21 cellular contexts compared by ENCODE assay signal in the genomic region with DNA sequence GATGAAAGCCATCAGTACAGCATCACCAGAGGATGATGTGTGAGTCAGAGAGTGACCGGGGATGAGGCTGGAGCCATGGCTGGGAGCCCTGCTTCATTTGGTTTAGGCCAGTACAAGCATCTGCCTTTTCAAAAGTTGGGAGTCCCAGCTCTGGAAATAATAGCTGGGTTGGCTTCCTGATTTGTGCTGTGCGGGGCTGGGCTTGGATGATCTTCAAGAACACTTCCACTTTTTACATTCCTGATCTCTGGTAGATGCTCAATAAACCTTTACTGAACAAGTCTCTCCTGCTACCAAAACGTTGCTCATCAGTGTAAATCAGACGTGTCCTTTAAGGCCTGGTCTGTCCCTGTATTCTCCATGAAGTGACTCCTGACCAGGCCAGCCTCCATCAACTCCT. TPM values are rescaled to one million over a fixed set of nuclear protein-coding genes. Genes with fewer than 3 reads are reported as not detected.
DNase-seq lines count a peak whose midpoint lies in the region; ATAC-seq and TF ChIP-seq lines count a peak whose summit lies in the region.
"Had no signal": no experiment of that assay in that cellular context is flagged by ENCODE, and none has a peak within 500 bp of the region (broad histone marks: within the 10 kb centered on the region; RNA-seq: fewer than 3 reads in every experiment).

No MANE protein-coding gene starts in this region.

- no peak overlapping the region for H3K4ac ChIP-seq in neuronal stem cell (ENCODE audit: low read length)

- H3K27me3 ChIP-seq in mammary epithelial cell (ENCODE audit: insufficient read depth, low read length) (no peaks in the 10 kb centered on the region), breast epithelium (no peaks in the 10 kb centered on the region), RWPE2 (ENCODE audit: insufficient read depth, poor library complexity, severe bottlenecking) (no peaks in the 10 kb centered on the region), neuronal stem cell (ENCODE audit: control insufficient read depth in 3 of 3, insufficient read depth in 3 of 3, low read depth in 1 of 3, low read length in 3 of 3) (no peaks in the 10 kb centered on the region)
- H3K27me3 ChIP-seq: SJCRH30 had no signal

- ATAC-seq in RWPE2 (ENCODE audit: low read depth) (peak; percentile 4; the same call in 1 of the 3 replicates), HG03039 (IDR thresholded peaks at IDR 0.05; ENCODE audit: unreplicated experiment) (no peak)
- ATAC-seq in stimulated activated naive CD8-positive, alpha-beta T cell treated with anti-CD3 and anti-CD28 coated beads, Interleukin-15, Interleukin-2, amounts not matched to agents 100 U/mL and 50 U/mL, for 24 hours = no peak
- ATAC-seq: A549 had no signal

- peak overlapping the region; percentile 41 for H3K18ac ChIP-seq in neuronal stem cell (ENCODE audit: low read length)

- H2BK12ac ChIP-seq in neuronal stem cell (ENCODE audit: low read length) = no peak overlapping the region

- H3K36me3 ChIP-seq in mammary epithelial cell (ENCODE audit: insufficient read depth, low read length) = no peaks in the 10 kb centered on the region
- no peaks in the 10 kb centered on the region for H3K36me3 ChIP-seq in breast epithelium
- H3K36me3 ChIP-seq in RWPE2 (ENCODE audit: low read depth) = no peaks in the 10 kb centered on the region
- no peaks in the 10 kb centered on the region for H3K36me3 ChIP-seq in neuronal stem cell (replicated peaks in 1 of 2; ENCODE audit: control insufficient read depth in 2 of 2, insufficient read depth in 2 of 2, low read length in 2 of 2)
- H3K36me3 ChIP-seq: SJCRH30 had no signal

- H2BK15ac ChIP-seq in neuronal stem cell (ENCODE audit: low read length) = no peak overlapping the region

- H3K27ac ChIP-seq in mammary epithelial cell (ENCODE audit: insufficient read depth, low read depth, low read length) (no peak overlapping the region), breast epithelium (no peak overlapping the region), RWPE2 (ENCODE audit: poor library complexity, severe bottlenecking) (no peak overlapping the region), neuronal stem cell (replicated peaks; ENCODE audit: low read length) (no peak overlapping the region)
- H3K27ac ChIP-seq: A549, HL-60, SJCRH30 had no signal

- CTCF ChIA-PET in mammary epithelial cell (lab: Charles Lee; ENCODE audit: low non-redundant PET) = no interaction called here

- no peak overlapping the region for H3K4me2 ChIP-seq in mammary epithelial cell (ENCODE audit: insufficient read depth, low read depth, low read length)
- no peak overlapping the region for H3K4me2 ChIP-seq in neuronal stem cell (ENCODE audit: insufficient read depth, low read length, poor library complexity, severe bottlenecking)
- H3K4me2 ChIP-seq: A549 had no signal

- no peak for TF ChIP-seq POLR2A in breast epithelium (IDR thresholded peaks at IDR 0.05)

- H3K9ac ChIP-seq in mammary epithelial cell (ENCODE audit: insufficient read depth, low read length) (no peak overlapping the region), neuronal stem cell (ENCODE audit: low read depth, low read length, poor library complexity) (no peak overlapping the region)

- H4K8ac ChIP-seq in neuronal stem cell (ENCODE audit: low read depth, low read length) = no peak overlapping the region

- H4K91ac ChIP-seq in neuronal stem cell (ENCODE audit: low read depth, low read length, poor library complexity) = peak overlapping the region; percentile 50

- peak; percentile 30 for DNase-seq in mammary epithelial cell
- no peak for DNase-seq in breast epithelium (ENCODE audit: low spot score in 2 of 2)
- DNase-seq in RWPE2 (ENCODE audit: low spot score) = no peak
- peak; percentile 47 for DNase-seq in epithelial cell of esophagus (ENCODE audit: low read depth)
- no peak for DNase-seq in neuronal stem cell (ENCODE audit: low spot score)
- DNase-seq in SIG-M5 (lab: John Stamatoyannopoulos, UW) = no peak
- DNase-seq in stimulated activated naive CD8-positive, alpha-beta T cell treated with anti-CD3 and anti-CD28 coated beads, Interleukin-15, Interleukin-2, amounts not matched to agents 100 U/mL and 50 U/mL, for 24 hours = no peak
- DNase-seq: AML-193, DMS 273 treated with DMSO at 0.1 percent for 48 hours, EL, HCEC 1CT, NCI-H1092 treated with DMSO at 0.1 percent for 48 hours, NCI-H1694 treated with DMSO at 0.1 percent for 48 hours, NCI-H2107, NCI-H345, NCI-H526 treated with DMSO at 0.1 percent for 48 hours, SJCRH30 had no signal

- H3K14ac ChIP-seq in neuronal stem cell (ENCODE audit: low read length) = no peak overlapping the region

- intact Hi-C loops in mammary epithelial cell (cut with micrococcal nuclease) = no loop called here
- intact Hi-C loops in breast epithelium (cut with DNase I; ENCODE audit: low total_unique reads) = no loop called here

- no peak overlapping the region for H2BK120ac ChIP-seq in neuronal stem cell (ENCODE audit: low read depth, low read length)

- no peak overlapping the region for H2BK5ac ChIP-seq in neuronal stem cell (ENCODE audit: low read length)

- H3K4me1 ChIP-seq in mammary epithelial cell (ENCODE audit: insufficient read depth, low read length) (peaks cover 34% of the 10 kb centered on the region), breast epithelium (no peaks in the 10 kb centered on the region), RWPE2 (ENCODE audit: insufficient read depth, poor library complexity, severe bottlenecking) (peaks cover 15% of the 10 kb centered on the region), neuronal stem cell (ENCODE audit: control insufficient read depth in 2 of 2, insufficient read depth in 1 of 2, low read depth in 1 of 2, low read length in 2 of 2) (peaks cover 0 to 3% of the 10 kb centered on the region in 2 donors)

- H2AFZ ChIP-seq in mammary epithelial cell (ENCODE audit: low read depth, low read length) (no peak overlapping the region), neuronal stem cell (ENCODE audit: low read length) (no peak overlapping the region)

- H4K20me1 ChIP-seq in mammary epithelial cell (ENCODE audit: insufficient read depth, low read length) = no peaks in the 10 kb centered on the region

- H3K4me3 ChIP-seq in mammary epithelial cell (replicated peaks in 1 of 3; ENCODE audit: insufficient read depth in 1 of 3, low read depth in 2 of 3, low read length in 3 of 3) (no peak overlapping the region), breast epithelium (no peak overlapping the region), RWPE2 (ENCODE audit: severe bottlenecking) (no peak overlapping the region), epithelial cell of esophagus (ENCODE audit: low read length) (no peak overlapping the region), neuronal stem cell (ENCODE audit: low read length in 2 of 2) (no peak overlapping the region)
- H3K4me3 ChIP-seq: A549, SJCRH30 had no signal

- no peak for TF ChIP-seq CTCF in mammary epithelial cell (conservative IDR thresholded peaks at IDR 0.05 in 1 of 2, IDR thresholded peaks at IDR 0.05 in 1 of 2; ENCODE audit: extremely low read depth in 1 of 2, insufficient read depth in 1 of 2, low read depth in 1 of 2, low read length in 2 of 2)
- no peak for TF ChIP-seq CTCF in breast epithelium (IDR thresholded peaks at IDR 0.05)
- TF ChIP-seq CTCF in RWPE2 (IDR thresholded peaks at IDR 0.05; ENCODE audit: poor library complexity, severe bottlenecking) = no peak
- no peak for TF ChIP-seq CTCF in epithelial cell of esophagus (IDR thresholded peaks at IDR 0.05; ENCODE audit: insufficient read depth, low read depth, low read length, missing control alignments)

- no TSS peak for BruUV-seq in mammary epithelial cell (replicated peaks; lab: Mats Ljungman, UMichigan)

- H3K23ac ChIP-seq in neuronal stem cell (ENCODE audit: low read depth, low read length, poor library complexity) = no peak overlapping the region

- in situ Hi-C loops in mammary epithelial cell (cut with MboI; ENCODE audit: low sequenced_read_pairs in 2 of 2) = no loop called here

- H3K79me2 ChIP-seq in mammary epithelial cell (ENCODE audit: insufficient read depth, low read length) = no peaks in the 10 kb centered on the region

- dilution Hi-C loops in mammary epithelial cell (cut with HindIII; ENCODE audit: low sequenced_read_pairs) = no loop called here

- 83% methylated on average over 4 of the region's 4 CpGs for WGBS in mammary epithelial cell (ENCODE audit: low coverage, missing lambda C conversion rate)
- WGBS in neuronal stem cell (ENCODE audit: extremely low coverage in 2 of 2, insufficient read length in 2 of 2, insufficient replicate concordance in 1 of 2), 2 donors = no CpG with 5 or more reads among the region's 4 CpGs

- H3K9me3 ChIP-seq in mammary epithelial cell (replicated peaks; ENCODE audit: insufficient read depth, low read length) = no peaks in the 10 kb centered on the region
- H3K9me3 ChIP-seq in breast epithelium = no peaks in the 10 kb centered on the region
- H3K9me3 ChIP-seq in RWPE2 (ENCODE audit: severe bottlenecking) = no peaks in the 10 kb centered on the region
- H3K9me3 ChIP-seq in neuronal stem cell (replicated peaks in 1 of 2; ENCODE audit: control insufficient read depth in 2 of 2, insufficient read depth in 1 of 2, low read depth in 1 of 2, low read length in 2 of 2) = no peaks in the 10 kb centered on the region
- H3K9me3 ChIP-seq: A549, SJCRH30 had no signal

- H2AK5ac ChIP-seq in neuronal stem cell (ENCODE audit: low read depth, low read length) = no peak overlapping the region

- no peaks in the 10 kb centered on the region for H3K79me1 ChIP-seq in neuronal stem cell (ENCODE audit: low read depth, low read length)

RNA-seq across cellular contexts. Expression of a gene that starts 44.1 kb away (rescaled TPM):
- 10 to 100 TPM in 1 of 2 donors, 1 to 10 TPM in 1; 1.3 to 14.1 TPM for total RNA-seq in mammary epithelial cell
- polyA plus RNA-seq in mammary epithelial cell = 9.4 TPM
- polyA minus RNA-seq in mammary epithelial cell = 8.7 TPM
- under 1 TPM in 2 of 3 donors, not detected in 1; 0.15 to 0.16 TPM for total RNA-seq in breast epithelium
- polyA plus RNA-seq in neuronal stem cell (2013, experiment 1 of 2) = not detected
- polyA plus RNA-seq in neuronal stem cell (2013, experiment 2 of 2) = not detected
- total RNA-seq: SJCRH30 had no signal
- polyA plus RNA-seq: CD14-positive monocyte had no signal

Comparison
In these comparisons a context has a peak if more than half of its experiments do, and no peak if none do; other contexts are left out.
1. DNase-seq: peak in mammary epithelial cell (single experiment) and epithelial cell of esophagus (single experiment); none in breast epithelium (0 of 2), RWPE2 (single experiment), neuronal stem cell (single experiment), SIG-M5 (single experiment) and stimulated activated naive CD8-positive, alpha-beta T cell treated with anti-CD3 and anti-CD28 coated beads, Interleukin-15, Interleukin-2, amounts not matched to agents 100 U/mL and 50 U/mL, for 24 hours (single experiment).